Comparison of ENCODE assay signal across 11 cellular contexts in the genomic region with DNA sequence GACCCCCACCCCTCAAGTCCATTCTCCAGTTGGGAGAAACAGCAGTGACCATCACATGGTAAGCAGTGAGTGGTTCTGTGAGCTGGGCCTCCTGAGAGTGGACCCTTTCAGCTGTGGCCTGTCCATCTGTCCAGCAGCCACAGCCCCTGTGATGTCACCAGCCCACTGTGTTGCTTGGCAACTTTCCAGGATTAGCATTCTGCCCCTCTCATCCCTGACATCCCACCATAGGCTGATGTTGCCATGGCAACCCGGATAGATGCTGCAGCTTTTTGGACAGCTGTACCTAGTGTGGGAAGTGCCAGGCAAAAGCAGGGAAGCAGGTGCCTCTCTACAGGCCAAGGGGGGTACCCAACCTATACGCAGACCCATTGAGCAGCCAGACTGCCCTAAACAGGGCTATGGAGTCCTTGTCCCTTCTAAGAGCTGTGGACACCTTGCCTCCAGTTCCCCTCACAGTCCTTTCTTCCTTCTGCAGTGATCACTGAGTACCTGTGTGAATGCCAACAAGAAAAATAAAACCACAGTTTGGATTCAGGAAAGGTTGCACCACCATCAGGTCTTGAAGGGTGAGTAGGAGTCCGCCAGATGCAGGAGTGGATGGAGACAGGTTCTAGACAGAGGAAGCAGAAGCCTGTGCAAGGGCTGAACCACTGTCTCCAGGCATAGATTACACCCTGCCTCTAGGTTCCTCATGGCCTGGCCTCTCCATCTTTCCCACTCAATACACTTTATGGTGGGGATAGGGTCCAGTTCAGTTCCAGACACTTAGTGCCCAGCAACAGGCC. TPM values are rescaled to one million over a fixed set of nuclear protein-coding genes. Genes with fewer than 3 reads are reported as not detected.
DNase-seq lines count a peak whose midpoint lies in the region; ATAC-seq and TF ChIP-seq lines count a peak whose summit lies in the region.
"Had no signal": no experiment of that assay in that cellular context is flagged by ENCODE, and none has a peak within 500 bp of the region (broad histone marks: within the 10 kb centered on the region; RNA-seq: fewer than 3 reads in every experiment).

A gene (plus strand): TSS at position 343 of the 788 bp plus-strand sequence. CDS start 6,124 bp downstream, outside the sequence.

- H3K4me1 Mint-ChIP-seq in activated naive CD4-positive, alpha-beta T cell treated with anti-CD3 and anti-CD28 coated beads, Interleukin-2, amount 50 U/mL, for 24 hours = peaks cover 16% of the 10 kb centered on the region
- peaks cover 27% of the 10 kb centered on the region for H3K4me1 Mint-ChIP-seq in activated CD4-positive, alpha-beta memory T cell treated with anti-CD3 and anti-CD28 coated beads, Interleukin-2, amount 10 ng/mL, durations not matched to agents 7 days and 5 days
- H3K4me1 Mint-ChIP-seq in memory B cell = peaks cover 28% of the 10 kb centered on the region
- H3K4me1 Mint-ChIP-seq in T-helper 2 cell treated with Interferon-gamma antibody and Interleukin-4, amounts not matched to agents 5 μg/mL and 100 μg/mL, for 36 hours (ENCODE audit: low read depth) = peaks cover 13% of the 10 kb centered on the region

- H3K4me3 ChIP-seq in transverse colon = peak within 1 kb of the TSS in 3 of 4 donors; percentile 26 to 47 (median 28)

- no peaks in the 10 kb centered on the region for H3K36me3 Mint-ChIP-seq in activated naive CD4-positive, alpha-beta T cell treated with anti-CD3 and anti-CD28 coated beads, Interleukin-2, amount 50 U/mL, for 24 hours
- no peaks in the 10 kb centered on the region for H3K36me3 Mint-ChIP-seq in activated CD4-positive, alpha-beta memory T cell treated with anti-CD3 and anti-CD28 coated beads, Interleukin-2, amount 10 ng/mL, durations not matched to agents 7 days and 5 days (ENCODE audit: low read depth)
- no peaks in the 10 kb centered on the region for H3K36me3 Mint-ChIP-seq in memory B cell
- H3K36me3 Mint-ChIP-seq in T-helper 2 cell treated with Interferon-gamma antibody and Interleukin-4, amounts not matched to agents 5 μg/mL and 100 μg/mL, for 36 hours (ENCODE audit: low read depth) = peaks cover 4% of the 10 kb centered on the region

- POLR2A ChIA-PET in activated CD4-positive, alpha-beta memory T cell treated with anti-CD3 and anti-CD28 coated beads, Interleukin-2, amount 10 ng/mL, durations not matched to agents 7 days and 5 days (lab: Charles Lee) = interaction anchor here (0.6 to 2.5 kb wide), 2 partner anchors 28 to 35 kb away, joined by 3 to 14 read pairs; a partner anchor contains a TSS

- no peaks in the 10 kb centered on the region for H3K36me3 ChIP-seq in transverse colon

- DNase-seq in activated naive CD4-positive, alpha-beta T cell (lab: John Stamatoyannopoulos, UW) = no peak
- DNase-seq in activated CD4-positive, alpha-beta memory T cell treated with anti-CD3 and anti-CD28 coated beads, Interleukin-2, amount 10 ng/mL, durations not matched to agents 7 days and 5 days = no peak
- DNase-seq in memory B cell (ENCODE audit: low spot score in 2 of 2) (no peak), transverse colon (no peak), Kasumi-1 (lab: John Stamatoyannopoulos, UW) (no peak)
- no peak for DNase-seq in T-helper 2 cell treated with Interferon-gamma antibody and Interleukin-4, amounts not matched to agents 5 μg/mL and 100 μg/mL, for 36 hours (ENCODE audit: low spot score)
- DNase-seq: effector CD4-positive, alpha-beta T cell; NCI-H526; stimulated activated CD4-positive, alpha-beta T cell treated with anti-CD3 and anti-CD28 coated beads, Interleukin-4, amount 100 ng/mL, for 4 hours had no signal

- WGBS in transverse colon (ENCODE audit: low coverage in 1 of 2), 2 donors = 88 to 100% methylated on average over 1 to 3 of the region's 3 CpGs

- no peak for TF ChIP-seq POLR2A in transverse colon (IDR thresholded peaks at IDR 0.05)

- peak within 1 kb of the TSS; percentile 72 for H3K27ac Mint-ChIP-seq in activated naive CD4-positive, alpha-beta T cell treated with anti-CD3 and anti-CD28 coated beads, Interleukin-2, amount 50 U/mL, for 24 hours
- H3K27ac Mint-ChIP-seq in activated CD4-positive, alpha-beta memory T cell treated with anti-CD3 and anti-CD28 coated beads, Interleukin-2, amount 10 ng/mL, durations not matched to agents 7 days and 5 days = no peak within 1 kb of the TSS
- H3K27ac Mint-ChIP-seq in memory B cell = peak within 1 kb of the TSS; percentile 93
- no peak within 1 kb of the TSS for H3K27ac Mint-ChIP-seq in T-helper 2 cell treated with Interferon-gamma antibody and Interleukin-4, amounts not matched to agents 5 μg/mL and 100 μg/mL, for 36 hours

- no peak for ATAC-seq in memory B cell (ENCODE audit: low read depth)
- no peak for ATAC-seq in HG02588 (IDR thresholded peaks at IDR 0.05; ENCODE audit: unreplicated experiment)

- peak within 1 kb of the TSS; percentile 66 for H3K4me3 Mint-ChIP-seq in activated naive CD4-positive, alpha-beta T cell treated with anti-CD3 and anti-CD28 coated beads, Interleukin-2, amount 50 U/mL, for 24 hours
- no peak within 1 kb of the TSS for H3K4me3 Mint-ChIP-seq in activated CD4-positive, alpha-beta memory T cell treated with anti-CD3 and anti-CD28 coated beads, Interleukin-2, amount 10 ng/mL, durations not matched to agents 7 days and 5 days
- peak within 1 kb of the TSS; percentile 43 for H3K4me3 Mint-ChIP-seq in memory B cell
- no peak within 1 kb of the TSS for H3K4me3 Mint-ChIP-seq in T-helper 2 cell treated with Interferon-gamma antibody and Interleukin-4, amounts not matched to agents 5 μg/mL and 100 μg/mL, for 36 hours

- H3K4me1 ChIP-seq in transverse colon = peaks cover 4 to 19% (median 12%) of the 10 kb centered on the region in 4 donors

- no peak for TF ChIP-seq CTCF in transverse colon (IDR thresholded peaks at IDR 0.05)

- H3K9me3 ChIP-seq in transverse colon = no peaks in the 10 kb centered on the region

- in situ Hi-C loops in transverse colon (cut with MboI; ENCODE audit: low pct_ligation_motif_present in 1 of 4, low pct_unique_long_range_greater_than_20kb in 1 of 4, low sequenced_read_pairs in 3 of 4) = no loop called here

- no peaks in the 10 kb centered on the region for H3K9me3 Mint-ChIP-seq in activated naive CD4-positive, alpha-beta T cell treated with anti-CD3 and anti-CD28 coated beads, Interleukin-2, amount 50 U/mL, for 24 hours
- no peaks in the 10 kb centered on the region for H3K9me3 Mint-ChIP-seq in activated CD4-positive, alpha-beta memory T cell treated with anti-CD3 and anti-CD28 coated beads, Interleukin-2, amount 10 ng/mL, durations not matched to agents 7 days and 5 days
- H3K9me3 Mint-ChIP-seq in memory B cell = no peaks in the 10 kb centered on the region
- H3K9me3 Mint-ChIP-seq in T-helper 2 cell treated with Interferon-gamma antibody and Interleukin-4, amounts not matched to agents 5 μg/mL and 100 μg/mL, for 36 hours = no peaks in the 10 kb centered on the region

- CTCF ChIA-PET in activated CD4-positive, alpha-beta memory T cell treated with anti-CD3 and anti-CD28 coated beads, Interleukin-2, amount 10 ng/mL, durations not matched to agents 7 days and 5 days (lab: Charles Lee) = interaction anchor here (1.1 to 3.2 kb wide), 2 partner anchors 23 to 85 kb away, joined by 3 to 16 read pairs; no protein-coding TSS in a partner anchor

- H3K27ac ChIP-seq in transverse colon = no peak within 1 kb of the TSS

- no peaks in the 10 kb centered on the region for H3K27me3 ChIP-seq in transverse colon

- no peaks in the 10 kb centered on the region for H3K27me3 Mint-ChIP-seq in activated naive CD4-positive, alpha-beta T cell treated with anti-CD3 and anti-CD28 coated beads, Interleukin-2, amount 50 U/mL, for 24 hours
- no peaks in the 10 kb centered on the region for H3K27me3 Mint-ChIP-seq in activated CD4-positive, alpha-beta memory T cell treated with anti-CD3 and anti-CD28 coated beads, Interleukin-2, amount 10 ng/mL, durations not matched to agents 7 days and 5 days
- H3K27me3 Mint-ChIP-seq in memory B cell = no peaks in the 10 kb centered on the region
- H3K27me3 Mint-ChIP-seq in T-helper 2 cell treated with Interferon-gamma antibody and Interleukin-4, amounts not matched to agents 5 μg/mL and 100 μg/mL, for 36 hours (ENCODE audit: low read depth) = no peaks in the 10 kb centered on the region

- TF ChIP-seq EP300 in transverse colon (IDR thresholded peaks at IDR 0.05; ENCODE audit: low read depth) = no peak

- intact Hi-C loops in transverse colon (cut with DNase I; ENCODE audit: low total_unique reads) = no loop called here

RNA-seq across cellular contexts. Expression of the gene that starts here (rescaled TPM):
- 10 to 100 TPM; 20.7 to 21.8 TPM for total RNA-seq in activated CD4-positive, alpha-beta memory T cell treated with anti-CD3 and anti-CD28 coated beads, Interleukin-2, amount 10 ng/mL, durations not matched to agents 7 days and 5 days
- total RNA-seq in transverse colon = 100 to 1,000 TPM in 1 of 4 donors, 10 to 100 TPM in 3; 17.6 to 102 (median 26.3) TPM

Comparison
In these comparisons a context has a peak if more than half of its experiments do, and no peak if none do; other contexts are left out.
1. H3K27ac Mint-ChIP-seq: peak in activated naive CD4-positive, alpha-beta T cell treated with anti-CD3 and anti-CD28 coated beads, Interleukin-2, amount 50 U/mL, for 24 hours (single experiment) and memory B cell (single experiment); none in activated CD4-positive, alpha-beta memory T cell treated with anti-CD3 and anti-CD28 coated beads, Interleukin-2, amount 10 ng/mL, durations not matched to agents 7 days and 5 days (single experiment) and T-helper 2 cell treated with Interferon-gamma antibody and Interleukin-4, amounts not matched to agents 5 μg/mL and 100 μg/mL, for 36 hours (single experiment).
2. H3K4me3 Mint-ChIP-seq: peak in activated naive CD4-positive, alpha-beta T cell treated with anti-CD3 and anti-CD28 coated beads, Interleukin-2, amount 50 U/mL, for 24 hours (single experiment) and memory B cell (single experiment); none in activated CD4-positive, alpha-beta memory T cell treated with anti-CD3 and anti-CD28 coated beads, Interleukin-2, amount 10 ng/mL, durations not matched to agents 7 days and 5 days (single experiment) and T-helper 2 cell treated with Interferon-gamma antibody and Interleukin-4, amounts not matched to agents 5 μg/mL and 100 μg/mL, for 36 hours (single experiment).